ENCODE assay signal across 1 cellular context in genomic region chr3:105513886-105514285, GRCh38.
TF ChIP-seq lines count a peak whose summit lies in the region.

No MANE protein-coding gene starts in this region.

TF ChIP-seq in SK-N-SH, 30 proteins besides CTCF, POLR2A, EP300 and RAD21 (continued from another document):
- peak; percentile 66; the same call in 1 of the 2 replicates for TF ChIP-seq TEAD4 (IDR thresholded peaks at IDR 0.05; ENCODE audit: borderline replicate concordance, insufficient read depth)
- no peak for TF ChIP-seq NRF1 (IDR thresholded peaks at IDR 0.05; ENCODE audit: low read depth, low read length)
- TF ChIP-seq MAX (IDR thresholded peaks at IDR 0.05; ENCODE audit: low read depth): no peak
- TF ChIP-seq RCOR1 (IDR thresholded peaks at IDR 0.05; ENCODE audit: low read length): no peak
